1 cellular context compared by ENCODE assay signal in the genomic region with DNA sequence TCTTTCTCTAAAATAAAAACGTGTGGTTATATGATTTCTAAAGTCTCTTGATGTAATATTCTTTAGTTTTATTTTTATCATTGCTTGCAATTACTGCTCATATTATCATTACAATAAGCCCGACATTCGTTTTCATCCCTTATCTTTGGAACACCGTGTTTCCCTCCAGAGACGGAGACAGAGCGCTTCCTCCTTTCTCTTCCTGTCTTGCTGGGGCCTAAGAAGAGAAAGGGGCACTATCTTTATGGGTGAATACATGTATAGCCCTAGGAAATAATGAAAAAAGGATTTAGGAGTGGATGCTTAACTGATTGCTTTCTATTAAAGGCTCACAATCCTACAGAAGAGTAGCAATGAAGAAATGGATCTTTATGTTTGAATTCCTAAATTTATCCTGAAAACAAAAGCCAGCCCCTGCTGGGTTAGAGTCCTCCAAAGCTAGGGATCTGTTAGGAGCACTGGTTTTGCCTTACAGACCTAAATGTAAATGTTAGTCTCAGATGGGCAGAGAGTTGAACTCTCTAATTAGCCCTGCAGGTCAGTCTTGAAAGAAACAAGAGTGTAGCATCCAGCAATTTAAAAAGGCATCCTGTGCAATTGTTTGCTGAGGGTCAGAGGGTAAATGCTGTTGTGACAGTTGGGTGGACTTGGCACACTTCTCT.
TF ChIP-seq lines count a peak whose summit lies in the region.

No MANE protein-coding gene starts in this region.

TF ChIP-seq in H1, 55 proteins besides CTCF, POLR2A, EP300 and RAD21 (continued from another document):
- no peak for TF ChIP-seq SP1 (IDR thresholded peaks at IDR 0.05; ENCODE audit: low read depth, low read length)
- no peak for TF ChIP-seq SRF (IDR thresholded peaks at IDR 0.05; ENCODE audit: low read depth, low read length)
- no peak for TF ChIP-seq KDM5A (IDR thresholded peaks at IDR 0.05; ENCODE audit: low read length)
- TF ChIP-seq CHD2 (IDR thresholded peaks at IDR 0.05; ENCODE audit: low read length): no peak
- no peak for TF ChIP-seq ASH2L (IDR thresholded peaks at IDR 0.05; ENCODE audit: low read length)
- no peak for TF ChIP-seq NRF1 (IDR thresholded peaks at IDR 0.05; ENCODE audit: low read depth, low read length)
